ENCODE assay signal across 26 cellular contexts in genomic region chr17:62057696-62058095, GRCh38. TPM values are rescaled to one million over a fixed set of nuclear protein-coding genes. Genes with fewer than 3 reads are reported as not detected.
DNase-seq lines count a peak whose midpoint lies in the region; ATAC-seq and TF ChIP-seq lines count a peak whose summit lies in the region.
"Had no signal": no experiment of that assay in that cellular context is flagged by ENCODE, and none has a peak within 500 bp of the region (broad histone marks: within the 10 kb centered on the region; RNA-seq: fewer than 3 reads in every experiment).

No MANE protein-coding gene starts in this region.

- POLR2A ChIA-PET in GM10248 (lab: Yijun Ruan, JAX) = no interaction called here

- no peak for TF ChIP-seq POLR2A in breast epithelium (IDR thresholded peaks at IDR 0.05)

- TF ChIP-seq CTCF in chondrocyte (IDR thresholded peaks at IDR 0.05) = no peak
- no peak for TF ChIP-seq CTCF in mesothelial cell of epicardium (IDR thresholded peaks at IDR 0.05; ENCODE audit: unreplicated experiment)
- TF ChIP-seq CTCF in thoracic aorta (IDR thresholded peaks at IDR 0.05) = no peak
- no peak for TF ChIP-seq CTCF in breast epithelium (IDR thresholded peaks at IDR 0.05)
- no peak for TF ChIP-seq CTCF in GM10248 (IDR thresholded peaks at IDR 0.05; ENCODE audit: control extremely low read depth, extremely low read depth, low read depth, missing control alignments)

- H3K9me3 ChIP-seq in thoracic aorta (no peaks in the 10 kb centered on the region), breast epithelium (no peaks in the 10 kb centered on the region)
- H3K9me3 ChIP-seq: esophagus squamous epithelium, MG63, prostate gland had no signal

- peak overlapping the region; percentile 26 for H3K4me3 Mint-ChIP-seq in activated naive CD4-positive, alpha-beta T cell treated with anti-CD3 and anti-CD28 coated beads, Interleukin-2, amount 50 U/mL, for 24 hours
- H3K4me3 Mint-ChIP-seq in chondrocyte (ENCODE audit: unreplicated experiment) (no peak overlapping the region), mesothelial cell of epicardium (no peak overlapping the region)
- H3K4me3 Mint-ChIP-seq: activated CD4-positive, alpha-beta T cell treated with anti-CD3 and anti-CD28 coated beads, Interleukin-2, amount 10 ng/mL, durations not matched to agents 7 days and 5 days; IgD-negative memory B cell; natural killer cell treated with Interleukin-12 subunit alpha and Interleukin-12 subunit beta and Interleukin-15 and Interleukin-18, amount 100 ng/mL, for 72 hours had no signal

- ATAC-seq in thoracic aorta (ENCODE audit: insufficient number of reproducible peaks, low FRiP score, low read depth) = no peak
- ATAC-seq: left cardiac atrium; natural killer cell treated with Interleukin-12 subunit alpha and Interleukin-12 subunit beta and Interleukin-15 and Interleukin-18, amount 100 ng/mL, for 72 hours; PC-3 had no signal

- peak overlapping the region in 1 of 2 donors; percentile 26 for H3K27ac ChIP-seq in thoracic aorta
- H3K27ac ChIP-seq in breast epithelium = no peak overlapping the region
- H3K27ac ChIP-seq: esophagus squamous epithelium, prostate gland had no signal

- peaks cover 80% of the 10 kb centered on the region for H3K4me1 Mint-ChIP-seq in activated naive CD4-positive, alpha-beta T cell treated with anti-CD3 and anti-CD28 coated beads, Interleukin-2, amount 50 U/mL, for 24 hours
- peaks cover 64% of the 10 kb centered on the region for H3K4me1 Mint-ChIP-seq in chondrocyte (ENCODE audit: low read depth)
- peaks cover 27% of the 10 kb centered on the region for H3K4me1 Mint-ChIP-seq in mesothelial cell of epicardium

- H3K27me3 Mint-ChIP-seq in activated naive CD4-positive, alpha-beta T cell treated with anti-CD3 and anti-CD28 coated beads, Interleukin-2, amount 50 U/mL, for 24 hours = no peaks in the 10 kb centered on the region
- H3K27me3 Mint-ChIP-seq in chondrocyte (ENCODE audit: low read depth) (no peaks in the 10 kb centered on the region), mesothelial cell of epicardium (ENCODE audit: low read depth) (no peaks in the 10 kb centered on the region)
- H3K27me3 Mint-ChIP-seq: activated CD4-positive, alpha-beta T cell treated with anti-CD3 and anti-CD28 coated beads, Interleukin-2, amount 10 ng/mL, durations not matched to agents 7 days and 5 days; IgD-negative memory B cell; natural killer cell treated with Interleukin-12 subunit alpha and Interleukin-12 subunit beta and Interleukin-15 and Interleukin-18, amount 100 ng/mL, for 72 hours had no signal

- H3K9me3 Mint-ChIP-seq in activated naive CD4-positive, alpha-beta T cell treated with anti-CD3 and anti-CD28 coated beads, Interleukin-2, amount 50 U/mL, for 24 hours = no peaks in the 10 kb centered on the region
- H3K9me3 Mint-ChIP-seq in chondrocyte (ENCODE audit: low read depth) = no peaks in the 10 kb centered on the region
- no peaks in the 10 kb centered on the region for H3K9me3 Mint-ChIP-seq in mesothelial cell of epicardium
- H3K9me3 Mint-ChIP-seq: activated CD4-positive, alpha-beta T cell treated with anti-CD3 and anti-CD28 coated beads, Interleukin-2, amount 10 ng/mL, durations not matched to agents 7 days and 5 days; IgD-negative memory B cell; natural killer cell treated with Interleukin-12 subunit alpha and Interleukin-12 subunit beta and Interleukin-15 and Interleukin-18, amount 100 ng/mL, for 72 hours had no signal

- H3K4me3 ChIP-seq in thoracic aorta = peak overlapping the region; percentile 6
- no peak overlapping the region for H3K4me3 ChIP-seq in breast epithelium
- H3K4me3 ChIP-seq: esophagus squamous epithelium, MG63, prostate gland had no signal

- H3K27me3 ChIP-seq in thoracic aorta (replicated peaks; ENCODE audit: insufficient read depth) (no peaks in the 10 kb centered on the region), breast epithelium (no peaks in the 10 kb centered on the region)
- H3K27me3 ChIP-seq: esophagus squamous epithelium, MG63 had no signal

- DNase-seq in activated naive CD4-positive, alpha-beta T cell (lab: John Stamatoyannopoulos, UW) = no peak
- DNase-seq in chondrocyte (ENCODE audit: low spot score) (no peak), mesothelial cell of epicardium (ENCODE audit: low spot score in 2 of 2, unreplicated experiment in 2 of 2) (no peak), thoracic aorta (ENCODE audit: low spot score) (no peak), breast epithelium (ENCODE audit: low spot score in 2 of 2) (no peak), GM10248 (ENCODE audit: extremely low spot score) (no peak)
- DNase-seq in effector CD4-positive, alpha-beta T cell = no peak
- DNase-seq: 8988T; activated CD4-positive, alpha-beta T cell treated with anti-CD3 and anti-CD28 coated beads, Interleukin-2, amount 10 ng/mL, durations not matched to agents 7 days and 5 days; activated CD8-positive, alpha-beta memory T cell treated with anti-CD3 and anti-CD28 coated beads, Interleukin-2, amount 50 U/mL, for 48 hours; amygdala; central memory CD4-positive, alpha-beta T cell; effector memory CD4-positive, alpha-beta T cell; esophagus squamous epithelium; head of caudate nucleus; left cardiac atrium; MG63; NCI-H1436; NCI-H2171; PC-3; SIG-M5; stimulated activated CD4-positive, alpha-beta T cell treated with anti-CD3 and anti-CD28 coated beads, Interleukin-4, amount 100 ng/mL, for 24 hours had no signal

- peaks cover 57 to 71% of the 10 kb centered on the region in 2 donors for H3K4me1 ChIP-seq in thoracic aorta (ENCODE audit: control insufficient read depth in 1 of 2, low read depth in 2 of 2)
- peaks cover 0 to 10% of the 10 kb centered on the region in 2 donors for H3K4me1 ChIP-seq in breast epithelium
- H3K4me1 ChIP-seq: prostate gland had no signal

- peaks cover 10% of the 10 kb centered on the region for H3K36me3 Mint-ChIP-seq in activated naive CD4-positive, alpha-beta T cell treated with anti-CD3 and anti-CD28 coated beads, Interleukin-2, amount 50 U/mL, for 24 hours
- H3K36me3 Mint-ChIP-seq in chondrocyte (ENCODE audit: low read depth) (peaks cover 5% of the 10 kb centered on the region), mesothelial cell of epicardium (peaks cover 12% of the 10 kb centered on the region)

- no peak overlapping the region for H3K27ac Mint-ChIP-seq in activated naive CD4-positive, alpha-beta T cell treated with anti-CD3 and anti-CD28 coated beads, Interleukin-2, amount 50 U/mL, for 24 hours
- peak overlapping the region; percentile 82 for H3K27ac Mint-ChIP-seq in chondrocyte (ENCODE audit: unreplicated experiment)
- peak overlapping the region; percentile 76 for H3K27ac Mint-ChIP-seq in mesothelial cell of epicardium
- H3K27ac Mint-ChIP-seq: activated CD4-positive, alpha-beta T cell treated with anti-CD3 and anti-CD28 coated beads, Interleukin-2, amount 10 ng/mL, durations not matched to agents 7 days and 5 days; IgD-negative memory B cell had no signal

- H3K36me3 ChIP-seq in thoracic aorta = peaks cover 3% of the 10 kb centered on the region
- H3K36me3 ChIP-seq in breast epithelium = no peaks in the 10 kb centered on the region
- H3K36me3 ChIP-seq: prostate gland had no signal

- CTCF ChIA-PET in GM10248 (lab: Yijun Ruan, JAX) = interaction anchor here (0.8 to 1.3 kb wide), 3 partner anchors 19 to 152 kb away, joined by 3 read pairs; no protein-coding TSS in a partner anchor

- intact Hi-C loops in breast epithelium (cut with DNase I; ENCODE audit: low total_unique reads) = no loop called here

RNA-seq across cellular contexts. Expression of gene MED13, which starts 7.4 kb away (rescaled TPM):
- total RNA-seq in chondrocyte (53.0 to 60.9 TPM (median 54.8 TPM) in 3 replicates), mesothelial cell of epicardium (69.5 to 73.0 TPM (median 69.5 TPM) in 3 replicates), thoracic aorta (10 to 100 TPM; 87.6 to 92.2 TPM), breast epithelium (100 to 1,000 TPM in 1 of 3 donors, 10 to 100 TPM in 2; 73.4 to 136 (median 92.1) TPM)
